ENCODE assay signal across 8 cellular contexts in the genomic region with DNA sequence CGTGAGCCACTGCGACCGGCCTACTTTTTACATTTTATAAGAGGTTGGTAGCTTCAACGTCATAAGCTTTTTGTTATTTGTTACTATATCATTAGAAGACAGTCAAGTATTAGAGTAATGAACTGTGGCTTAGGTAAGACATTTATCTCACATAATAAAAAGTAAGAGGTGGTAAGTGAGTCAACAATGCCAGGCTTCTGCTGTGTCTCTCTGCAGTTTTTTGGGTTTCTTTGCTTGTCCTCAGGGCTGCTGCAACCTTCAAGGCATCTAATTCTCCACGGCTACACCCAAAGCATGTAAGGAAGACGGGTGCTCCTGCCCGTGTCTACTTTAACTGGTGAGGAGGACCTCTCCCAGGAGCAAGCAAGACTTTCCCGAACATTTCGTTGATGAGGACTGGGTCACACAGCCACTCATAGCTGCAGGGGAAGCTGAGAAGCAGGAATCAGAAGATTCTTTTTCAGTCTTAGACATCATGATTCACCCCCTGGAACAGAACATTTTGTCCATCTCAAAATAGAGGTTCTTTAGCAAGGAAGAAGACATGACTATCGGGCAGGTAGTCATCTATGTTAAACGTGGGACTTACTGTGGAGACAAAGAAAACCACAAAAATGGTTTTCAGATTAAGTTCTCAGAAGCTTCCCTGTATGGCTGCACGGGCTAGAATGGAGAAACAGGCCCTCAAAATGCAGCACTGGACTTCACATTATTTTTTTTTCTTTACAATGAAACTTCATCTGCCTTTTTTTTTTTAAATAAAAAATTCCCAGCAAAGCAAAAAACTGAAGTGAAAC. TPM values are rescaled to one million over a fixed set of nuclear protein-coding genes. Genes with fewer than 3 reads are reported as not detected.
DNase-seq lines count a peak whose midpoint lies in the region; ATAC-seq lines count a peak whose summit lies in the region.

No MANE protein-coding gene starts in this region.

- ATAC-seq in GM18858 (IDR thresholded peaks at IDR 0.05; ENCODE audit: unreplicated experiment): peak; percentile 46
- peak; percentile 87 to 92 for ATAC-seq in activated naive CD4-positive, alpha-beta T cell treated with anti-CD3 and anti-CD28 coated beads, Interleukin-2, amount 50 U/mL, for 72 hours
- no peak for ATAC-seq in GM21737 (IDR thresholded peaks at IDR 0.05; ENCODE audit: unreplicated experiment)
- ATAC-seq in GM21515 (IDR thresholded peaks at IDR 0.05; ENCODE audit: unreplicated experiment): no peak

- peaks cover 0 to 4% of the 10 kb centered on the region in 2 donors for H3K36me3 Mint-ChIP-seq in activated naive CD4-positive, alpha-beta T cell treated with anti-CD3 and anti-CD28 coated beads, Interleukin-2, amount 50 U/mL, for 72 hours

- H3K9me3 Mint-ChIP-seq in activated naive CD4-positive, alpha-beta T cell treated with anti-CD3 and anti-CD28 coated beads, Interleukin-2, amount 50 U/mL, for 72 hours: peaks cover 0 to 3% of the 10 kb centered on the region in 2 donors

- peak; percentile 16 for DNase-seq in HPDE6-E6E7 (ENCODE audit: extremely low spot score)
- DNase-seq in activated naive CD4-positive, alpha-beta T cell treated with anti-CD3 and anti-CD28 coated beads, Interleukin-2, amount 50 U/mL, for 72 hours (ENCODE audit: low spot score in 2 of 2): peak in 1 of 2 donors; percentile 26
- DNase-seq in non-pigmented ciliary epithelial cell (ENCODE audit: low read depth): peak; percentile 38
- no peak for DNase-seq in NCI-H2171 treated with DMSO at 0.1 percent for 48 hours (lab: John Stamatoyannopoulos, UW)
- no peak for DNase-seq in effector CD8-positive, alpha-beta T cell (lab: John Stamatoyannopoulos, UW)

- H3K27ac Mint-ChIP-seq in activated naive CD4-positive, alpha-beta T cell treated with anti-CD3 and anti-CD28 coated beads, Interleukin-2, amount 50 U/mL, for 72 hours: peak overlapping the region; percentile 80 to 91

RNA-seq across cellular contexts. Expression of a gene that starts 13.0 kb away (rescaled TPM):
- 10 to 100 TPM; 81.2 to 82.9 TPM for total RNA-seq in activated naive CD4-positive, alpha-beta T cell treated with anti-CD3 and anti-CD28 coated beads, Interleukin-2, amount 50 U/mL, for 72 hours

Comparison
In these comparisons a context has a peak if more than half of its experiments do, and no peak if none do; other contexts are left out.
1. ATAC-seq: peak in GM18858 (single experiment) and activated naive CD4-positive, alpha-beta T cell treated with anti-CD3 and anti-CD28 coated beads, Interleukin-2, amount 50 U/mL, for 72 hours (2 of 2); none in GM21737 (single experiment) and GM21515 (single experiment).
2. DNase-seq: peak in HPDE6-E6E7 (single experiment) and non-pigmented ciliary epithelial cell (single experiment); none in NCI-H2171 treated with DMSO at 0.1 percent for 48 hours (single experiment) and effector CD8-positive, alpha-beta T cell (single experiment).